ENCODE assay signal across 8 cellular contexts in the genomic region with DNA sequence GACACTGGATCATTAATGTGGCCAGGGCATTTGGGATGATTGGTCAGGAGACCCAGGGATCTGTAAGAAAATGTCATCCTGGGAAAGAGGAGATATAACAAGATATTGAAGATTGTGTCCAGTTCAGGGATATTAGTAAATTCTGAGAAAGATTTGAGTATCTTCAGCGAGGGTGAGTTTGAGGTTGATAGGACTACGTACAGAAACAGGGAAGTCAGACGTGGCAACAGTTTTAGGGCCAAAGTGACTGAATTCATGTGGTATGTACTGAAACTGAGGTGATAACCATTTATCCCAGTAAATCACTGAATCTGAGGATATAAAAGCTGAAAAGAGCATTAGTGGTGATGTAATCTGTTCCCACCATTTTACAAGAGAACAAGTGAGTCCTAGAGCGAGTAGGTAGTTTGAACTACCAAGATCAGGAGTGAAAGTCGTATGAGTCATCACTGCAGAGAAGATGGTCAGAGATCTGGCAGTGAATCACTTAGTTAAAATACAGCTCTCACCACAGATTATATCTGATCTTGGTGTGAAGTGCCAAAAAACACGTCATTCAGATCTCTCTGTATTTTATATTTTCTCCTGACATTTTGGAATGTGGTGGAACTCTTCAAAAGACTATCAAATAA.
DNase-seq lines count a peak whose midpoint lies in the region; ATAC-seq and TF ChIP-seq lines count a peak whose summit lies in the region.

No MANE protein-coding gene starts in this region.

- no peak for TF ChIP-seq POLR2A in stomach (IDR thresholded peaks at IDR 0.05)

- no peak overlapping the region for H3K27ac ChIP-seq in stomach

- intact Hi-C loops in mucosa of descending colon (cut with DNase I, micrococcal nuclease) (no loop called here), stomach (cut with DNase I; ENCODE audit: low total_unique reads) (no loop called here)

- TF ChIP-seq EP300 in stomach (IDR thresholded peaks at IDR 0.05) = no peak

- no peaks in the 10 kb centered on the region for H3K27me3 ChIP-seq in stomach

- WGBS in stomach, 5 donors = 74 to 83% (median 74%) methylated on average over 6 of the region's 6 CpGs

- H3K36me3 ChIP-seq in mucosa of descending colon (ENCODE audit: low read depth) = no peaks in the 10 kb centered on the region
- no peaks in the 10 kb centered on the region for H3K36me3 ChIP-seq in stomach

- H3K4me1 ChIP-seq in mucosa of descending colon (ENCODE audit: low read depth) (no peaks in the 10 kb centered on the region), stomach (peaks cover 0 to 9% (median 0%) of the 10 kb centered on the region in 4 donors)

- H3K9me3 ChIP-seq in mucosa of descending colon = no peaks in the 10 kb centered on the region
- H3K9me3 ChIP-seq in stomach = no peaks in the 10 kb centered on the region

- H3K4me3 ChIP-seq in mucosa of descending colon = no peak overlapping the region
- no peak overlapping the region for H3K4me3 ChIP-seq in stomach

- peak; percentile 98 for ATAC-seq in GM21515 (IDR thresholded peaks at IDR 0.05; ENCODE audit: unreplicated experiment)
- ATAC-seq in HG03565 (IDR thresholded peaks at IDR 0.05; ENCODE audit: unreplicated experiment) = peak; percentile 100
- ATAC-seq in mucosa of descending colon = peak; percentile 26

- DNase-seq in GM04503 (ENCODE audit: low read depth) (peak; percentile 86), amniotic stem cell (lab: John Stamatoyannopoulos, UW) (peak; percentile 85), mucosa of descending colon (no peak), NCI-H2029 (lab: John Stamatoyannopoulos, UW) (no peak), foreskin melanocyte (no peak), stomach (no peak)

- no peak for TF ChIP-seq CTCF in mucosa of descending colon (IDR thresholded peaks at IDR 0.05)
- TF ChIP-seq CTCF in stomach (IDR thresholded peaks at IDR 0.05) = no peak

Comparison
In these comparisons a context has a peak if more than half of its experiments do, and no peak if none do; other contexts are left out.
1. DNase-seq: peak in GM04503 (single experiment) and amniotic stem cell (single experiment); none in mucosa of descending colon (0 of 3), NCI-H2029 (single experiment), foreskin melanocyte (single experiment) and stomach (single experiment).
2. ATAC-seq: peak in every context shown above with its lines; median percentile 100 in HG03565; 98 in GM21515; 26 in mucosa of descending colon.